17 cellular contexts compared by ENCODE assay signal in genomic region chr5:133957080-133957479, GRCh38. TPM values are rescaled to one million over a fixed set of nuclear protein-coding genes. Genes with fewer than 3 reads are reported as not detected.
DNase-seq lines count a peak whose midpoint lies in the region; ATAC-seq and TF ChIP-seq lines count a peak whose summit lies in the region.
"Had no signal": no experiment of that assay in that cellular context is flagged by ENCODE, and none has a peak within 500 bp of the region (broad histone marks: within the 10 kb centered on the region; RNA-seq: fewer than 3 reads in every experiment).

No MANE protein-coding gene starts in this region.

- no peaks in the 10 kb centered on the region for H3K9me3 ChIP-seq in thyroid gland
- H3K9me3 ChIP-seq: HAP-1, upper lobe of right lung had no signal

- 36 to 40% methylated on average over 4 of the region's 4 CpGs for WGBS in thyroid gland, 2 donors

- H3K4me3 ChIP-seq in thyroid gland (replicated peaks in 1 of 3), result no peak overlapping the region
- H3K4me3 ChIP-seq: HAP-1, upper lobe of right lung had no signal

- peak overlapping the region; percentile 70 for H3K27ac Mint-ChIP-seq in activated naive CD4-positive, alpha-beta T cell treated with anti-CD3 and anti-CD28 coated beads for 36 hours
- no peak overlapping the region for H3K27ac Mint-ChIP-seq in activated naive CD4-positive, alpha-beta T cell treated with anti-CD3 and anti-CD28 coated beads, Interleukin-2, amount 10 ng/mL, durations not matched to agents 7 days and 5 days
- H3K27ac Mint-ChIP-seq in activated T-helper 1 cell treated with anti-CD3 and anti-CD28 coated beads, Interleukin-12 subunit alpha, Interleukin-12 subunit beta, Interleukin-2, Interleukin-4 antibody, amounts not matched to agents 30 ng/mL and 10 ng/mL and 1 ng/mL, durations not matched to agents 14 hours and 24 hours and 36 hours, result no peak overlapping the region

- TF ChIP-seq POLR2A in thyroid gland (IDR thresholded peaks at IDR 0.05), result no peak

- no peaks in the 10 kb centered on the region for H3K27me3 Mint-ChIP-seq in activated naive CD4-positive, alpha-beta T cell treated with anti-CD3 and anti-CD28 coated beads for 36 hours (ENCODE audit: low read depth)
- H3K27me3 Mint-ChIP-seq in activated naive CD4-positive, alpha-beta T cell treated with anti-CD3 and anti-CD28 coated beads, Interleukin-2, amount 10 ng/mL, durations not matched to agents 7 days and 5 days, result no peaks in the 10 kb centered on the region
- H3K27me3 Mint-ChIP-seq in activated T-helper 1 cell treated with anti-CD3 and anti-CD28 coated beads, Interleukin-12 subunit alpha, Interleukin-12 subunit beta, Interleukin-2, Interleukin-4 antibody, amounts not matched to agents 30 ng/mL and 10 ng/mL and 1 ng/mL, durations not matched to agents 14 hours and 24 hours and 36 hours (ENCODE audit: insufficient read depth), result no peaks in the 10 kb centered on the region

- H3K4me1 ChIP-seq in thyroid gland, result peaks cover 6 to 13% of the 10 kb centered on the region in 2 donors
- H3K4me1 ChIP-seq: foreskin keratinocyte, HAP-1 had no signal

- H3K27me3 ChIP-seq in thyroid gland, result no peaks in the 10 kb centered on the region
- H3K27me3 ChIP-seq: foreskin keratinocyte, upper lobe of right lung had no signal

- no peak for TF ChIP-seq CTCF in thyroid gland (IDR thresholded peaks at IDR 0.05)
- no peak for TF ChIP-seq CTCF in GM10266 (IDR thresholded peaks at IDR 0.05; ENCODE audit: control insufficient read depth, insufficient read depth, low read depth, missing control alignments)

- H3K4me3 Mint-ChIP-seq in activated naive CD4-positive, alpha-beta T cell treated with anti-CD3 and anti-CD28 coated beads for 36 hours, result no peak overlapping the region
- H3K4me3 Mint-ChIP-seq in activated naive CD4-positive, alpha-beta T cell treated with anti-CD3 and anti-CD28 coated beads, Interleukin-2, amount 10 ng/mL, durations not matched to agents 7 days and 5 days, result no peak overlapping the region
- peak overlapping the region; percentile 26 for H3K4me3 Mint-ChIP-seq in activated T-helper 1 cell treated with anti-CD3 and anti-CD28 coated beads, Interleukin-12 subunit alpha, Interleukin-12 subunit beta, Interleukin-2, Interleukin-4 antibody, amounts not matched to agents 30 ng/mL and 10 ng/mL and 1 ng/mL, durations not matched to agents 14 hours and 24 hours and 36 hours
- H3K4me3 Mint-ChIP-seq: neural crest cell had no signal

- peak overlapping the region; percentile 13 to 70 (median 62) for H3K27ac ChIP-seq in thyroid gland
- H3K27ac ChIP-seq: foreskin keratinocyte, upper lobe of right lung had no signal

- peaks cover 0 to 10% of the 10 kb centered on the region in 2 donors for H3K36me3 ChIP-seq in thyroid gland

- intact Hi-C loops in activated naive CD4-positive, alpha-beta T cell treated with anti-CD3 and anti-CD28 coated beads for 36 hours (cut with micrococcal nuclease), result no loop called here
- intact Hi-C loops in activated T-helper 1 cell treated with anti-CD3 and anti-CD28 coated beads, Interleukin-12 subunit alpha, Interleukin-12 subunit beta, Interleukin-2, Interleukin-4 antibody, amounts not matched to agents 30 ng/mL and 10 ng/mL and 1 ng/mL, durations not matched to agents 14 hours and 24 hours and 36 hours (cut with micrococcal nuclease), result no loop called here
- intact Hi-C loops in thyroid gland (cut with DNase I), result no loop called here

- ATAC-seq in GM21825 (IDR thresholded peaks at IDR 0.05; ENCODE audit: unreplicated experiment), result peak; percentile 25
- ATAC-seq: foreskin keratinocyte, upper lobe of right lung had no signal

- no peak for DNase-seq in activated naive CD4-positive, alpha-beta T cell treated with anti-CD3 and anti-CD28 coated beads for 36 hours
- DNase-seq in activated naive CD4-positive, alpha-beta T cell treated with anti-CD3 and anti-CD28 coated beads, Interleukin-2, amount 10 ng/mL, durations not matched to agents 7 days and 5 days, result no peak
- no peak for DNase-seq in activated T-helper 1 cell treated with anti-CD3 and anti-CD28 coated beads, Interleukin-12 subunit alpha, Interleukin-12 subunit beta, Interleukin-2, Interleukin-4 antibody, amounts not matched to agents 30 ng/mL and 10 ng/mL and 1 ng/mL, durations not matched to agents 14 hours and 24 hours and 36 hours (ENCODE audit: low spot score)
- peak; percentile 61 to 68 for DNase-seq in thyroid gland
- DNase-seq in GM10266 (ENCODE audit: extremely low spot score), result no peak
- no peak for DNase-seq in NCI-H345 (lab: John Stamatoyannopoulos, UW)
- DNase-seq in medulla oblongata (ENCODE audit: extremely low spot score), result no peak
- DNase-seq: activated CD4-positive, alpha-beta T cell treated with anti-CD3 and anti-CD28 coated beads, Interleukin-2, amount 50 U/mL, for 4 hours; anterior cingulate cortex; foreskin keratinocyte; kidney glomerular epithelial cell; NCI-H2081 treated with DMSO at 0.1 percent for 48 hours; SW 1271; upper lobe of right lung had no signal

- peaks cover 37% of the 10 kb centered on the region for H3K4me1 Mint-ChIP-seq in activated naive CD4-positive, alpha-beta T cell treated with anti-CD3 and anti-CD28 coated beads for 36 hours (ENCODE audit: low read depth)
- H3K4me1 Mint-ChIP-seq in activated naive CD4-positive, alpha-beta T cell treated with anti-CD3 and anti-CD28 coated beads, Interleukin-2, amount 10 ng/mL, durations not matched to agents 7 days and 5 days, result peaks cover 19% of the 10 kb centered on the region
- H3K4me1 Mint-ChIP-seq in activated T-helper 1 cell treated with anti-CD3 and anti-CD28 coated beads, Interleukin-12 subunit alpha, Interleukin-12 subunit beta, Interleukin-2, Interleukin-4 antibody, amounts not matched to agents 30 ng/mL and 10 ng/mL and 1 ng/mL, durations not matched to agents 14 hours and 24 hours and 36 hours (ENCODE audit: low read depth), result peaks cover 27% of the 10 kb centered on the region

- peaks cover 23% of the 10 kb centered on the region for H3K36me3 Mint-ChIP-seq in activated naive CD4-positive, alpha-beta T cell treated with anti-CD3 and anti-CD28 coated beads for 36 hours (ENCODE audit: low read depth)
- H3K36me3 Mint-ChIP-seq in activated naive CD4-positive, alpha-beta T cell treated with anti-CD3 and anti-CD28 coated beads, Interleukin-2, amount 10 ng/mL, durations not matched to agents 7 days and 5 days, result peaks cover 34% of the 10 kb centered on the region
- H3K36me3 Mint-ChIP-seq in activated T-helper 1 cell treated with anti-CD3 and anti-CD28 coated beads, Interleukin-12 subunit alpha, Interleukin-12 subunit beta, Interleukin-2, Interleukin-4 antibody, amounts not matched to agents 30 ng/mL and 10 ng/mL and 1 ng/mL, durations not matched to agents 14 hours and 24 hours and 36 hours (ENCODE audit: low read depth), result peaks cover 32% of the 10 kb centered on the region

- peaks cover 3% of the 10 kb centered on the region for H3K9me3 Mint-ChIP-seq in activated naive CD4-positive, alpha-beta T cell treated with anti-CD3 and anti-CD28 coated beads for 36 hours
- H3K9me3 Mint-ChIP-seq in activated naive CD4-positive, alpha-beta T cell treated with anti-CD3 and anti-CD28 coated beads, Interleukin-2, amount 10 ng/mL, durations not matched to agents 7 days and 5 days, result no peaks in the 10 kb centered on the region
- no peaks in the 10 kb centered on the region for H3K9me3 Mint-ChIP-seq in activated T-helper 1 cell treated with anti-CD3 and anti-CD28 coated beads, Interleukin-12 subunit alpha, Interleukin-12 subunit beta, Interleukin-2, Interleukin-4 antibody, amounts not matched to agents 30 ng/mL and 10 ng/mL and 1 ng/mL, durations not matched to agents 14 hours and 24 hours and 36 hours
- H3K9me3 Mint-ChIP-seq: neural crest cell had no signal

- CTCF ChIA-PET in activated naive CD4-positive, alpha-beta T cell treated with anti-CD3 and anti-CD28 coated beads for 36 hours (lab: Charles Lee), result interaction anchor here (0.8 to 1.3 kb wide), 2 partner anchors 12 to 18 kb away, joined by 3 read pairs; no protein-coding TSS in a partner anchor
- CTCF ChIA-PET in activated naive CD4-positive, alpha-beta T cell treated with anti-CD3 and anti-CD28 coated beads, Interleukin-2, amount 10 ng/mL, durations not matched to agents 7 days and 5 days (lab: Charles Lee), result no interaction called here

RNA-seq across cellular contexts. Expression of gene C5orf15, which starts 11.3 kb away (rescaled TPM):
- total RNA-seq in activated naive CD4-positive, alpha-beta T cell treated with anti-CD3 and anti-CD28 coated beads for 36 hours, result 10 to 100 TPM; 18.1 to 18.6 TPM
- total RNA-seq in activated T-helper 1 cell treated with anti-CD3 and anti-CD28 coated beads, Interleukin-12 subunit alpha, Interleukin-12 subunit beta, Interleukin-2, Interleukin-4 antibody, amounts not matched to agents 30 ng/mL and 10 ng/mL and 1 ng/mL, durations not matched to agents 14 hours and 24 hours and 36 hours, result 50.0 and 50.8 TPM in 2 replicates
- 10 to 100 TPM; 53.7 to 76.3 (median 71.4) TPM for total RNA-seq in thyroid gland

RNA-seq across cellular contexts. Expression of gene VDAC1, which starts 47.7 kb away (rescaled TPM):
- total RNA-seq in activated naive CD4-positive, alpha-beta T cell treated with anti-CD3 and anti-CD28 coated beads for 36 hours, result 100 to 1,000 TPM; 485 to 513 TPM
- total RNA-seq in activated T-helper 1 cell treated with anti-CD3 and anti-CD28 coated beads, Interleukin-12 subunit alpha, Interleukin-12 subunit beta, Interleukin-2, Interleukin-4 antibody, amounts not matched to agents 30 ng/mL and 10 ng/mL and 1 ng/mL, durations not matched to agents 14 hours and 24 hours and 36 hours, result 440 and 442 TPM in 2 replicates
- 100 to 1,000 TPM; 122 to 166 (median 136) TPM for total RNA-seq in thyroid gland

Comparison
In these comparisons a context has a peak if more than half of its experiments do, and no peak if none do; other contexts are left out.
1. DNase-seq: peak in thyroid gland (2 of 2); none in activated naive CD4-positive, alpha-beta T cell treated with anti-CD3 and anti-CD28 coated beads for 36 hours (single experiment), activated naive CD4-positive, alpha-beta T cell treated with anti-CD3 and anti-CD28 coated beads, Interleukin-2, amount 10 ng/mL, durations not matched to agents 7 days and 5 days (single experiment), activated T-helper 1 cell treated with anti-CD3 and anti-CD28 coated beads, Interleukin-12 subunit alpha, Interleukin-12 subunit beta, Interleukin-2, Interleukin-4 antibody, amounts not matched to agents 30 ng/mL and 10 ng/mL and 1 ng/mL, durations not matched to agents 14 hours and 24 hours and 36 hours (single experiment), GM10266 (single experiment), NCI-H345 (single experiment) and medulla oblongata (single experiment).